In the genomic region with DNA sequence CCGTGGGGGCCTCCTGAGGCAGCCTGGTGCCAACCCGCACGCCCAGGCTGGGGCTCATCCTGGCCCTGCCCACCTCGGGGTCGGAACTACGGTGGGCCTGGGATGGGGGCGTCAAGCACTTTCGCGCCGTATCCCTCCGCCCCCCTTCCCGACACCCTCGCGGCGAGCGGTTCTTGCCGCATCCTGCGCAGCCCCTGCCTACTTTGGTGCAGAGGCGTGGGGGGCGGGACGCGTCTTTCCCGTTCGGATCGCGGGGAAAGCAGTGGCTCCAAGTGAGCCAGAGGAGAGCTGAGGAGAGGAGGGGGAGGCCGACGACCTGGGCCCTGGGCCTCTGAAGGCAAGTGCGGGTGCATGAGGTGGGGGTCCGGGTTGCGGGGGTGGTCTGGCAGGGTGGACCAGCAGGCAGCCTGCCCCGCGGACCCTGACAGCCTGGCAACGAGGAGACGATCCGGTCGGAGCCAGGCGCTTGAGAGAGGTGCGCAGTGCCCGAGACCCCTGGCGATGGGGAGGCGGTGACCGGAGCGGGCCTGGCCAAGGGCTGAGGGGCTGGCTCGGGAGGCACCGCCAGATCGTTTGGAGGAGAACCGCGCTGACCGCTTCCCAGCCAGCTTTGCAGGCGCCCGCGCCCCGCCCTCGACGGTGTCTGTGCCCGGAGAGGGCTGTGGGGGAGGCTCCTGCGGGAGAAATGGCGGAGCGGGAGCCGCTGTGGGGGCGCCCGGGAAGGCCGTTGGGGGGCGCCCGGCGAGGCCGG, we compare ENCODE assay signal across 8 cellular contexts. TPM values are rescaled to one million over a fixed set of nuclear protein-coding genes. Genes with fewer than 3 reads are reported as not detected.
DNase-seq lines count a peak whose midpoint lies in the region; ATAC-seq and TF ChIP-seq lines count a peak whose summit lies in the region.

A gene (plus strand): TSS at position 233 of the 751 bp plus-strand sequence. CDS start 2,422 bp downstream, outside the sequence.

- H3K36me3 ChIP-seq in spleen: no peaks in the 10 kb centered on the region

- intact Hi-C loops in dendritic cell treated with granulocyte-macrophage colony-stimulating factor and Interleukin-4, amounts not matched to agents 40 ng/mL and 50 ng/mL, for 4 days (cut with micrococcal nuclease): no loop called here
- intact Hi-C loops in left colon (cut with DNase I, micrococcal nuclease) (no loop called here), spleen (cut with DNase I; ENCODE audit: low total_unique reads) (loop anchor here (10.0 kb wide), 1 partner anchor 58 kb away; a partner anchor contains a TSS)

- H3K4me1 Mint-ChIP-seq in T-cell: peaks cover 18 to 34% (median 27%) of the 10 kb centered on the region in 3 donors
- H3K4me1 Mint-ChIP-seq in dendritic cell treated with granulocyte-macrophage colony-stimulating factor and Interleukin-4, amounts not matched to agents 40 ng/mL and 50 ng/mL, for 4 days (ENCODE audit: low read depth): peaks cover 5% of the 10 kb centered on the region

- H3K9me3 Mint-ChIP-seq in T-cell: no peaks in the 10 kb centered on the region
- no peaks in the 10 kb centered on the region for H3K9me3 Mint-ChIP-seq in dendritic cell treated with granulocyte-macrophage colony-stimulating factor and Interleukin-4, amounts not matched to agents 40 ng/mL and 50 ng/mL, for 4 days

- peak within 1 kb of the TSS in 7 of 8 donors; percentile 63 to 79 (median 75) for H3K27ac ChIP-seq in spleen

- peaks cover 6 to 15% of the 10 kb centered on the region in 2 donors for H3K27me3 Mint-ChIP-seq in T-cell
- H3K27me3 Mint-ChIP-seq in dendritic cell treated with granulocyte-macrophage colony-stimulating factor and Interleukin-4, amounts not matched to agents 40 ng/mL and 50 ng/mL, for 4 days: peaks cover 47% of the 10 kb centered on the region

- WGBS in spleen, 5 donors: 0 to 45% (median 1%) methylated on average over 8 to 68 of the region's 68 CpGs

- no peaks in the 10 kb centered on the region for H3K9me3 ChIP-seq in spleen

- peak within 1 kb of the TSS; percentile 24 to 72 (median 44) for H3K4me3 ChIP-seq in spleen

- no peak for TF ChIP-seq CTCF in spleen (IDR thresholded peaks at IDR 0.05 in 8 of 11, conservative IDR thresholded peaks at IDR 0.05 in 3 of 11)
- no peak for TF ChIP-seq CTCF in GM20000 (IDR thresholded peaks at IDR 0.05; ENCODE audit: extremely low read depth, missing control alignments)

- peak; percentile 53 for ATAC-seq in GM18511 (IDR thresholded peaks at IDR 0.05; ENCODE audit: unreplicated experiment)
- ATAC-seq in T-cell (replicated peaks in 1 of 4): peak; percentile 48 to 66 (median 61)
- ATAC-seq in left colon: peak; percentile 87
- ATAC-seq in GM18870 (IDR thresholded peaks at IDR 0.05; ENCODE audit: unreplicated experiment): no peak

- DNase-seq in ACHN: peak; percentile 25
- peak in 12 of 34 experiments; percentile 6 to 28 (median 19) for DNase-seq in T-cell
- DNase-seq in left colon: peak; percentile 29 to 55
- DNase-seq in spleen: peak; percentile 84
- DNase-seq in GM20000 (ENCODE audit: low spot score): no peak

- CTCF ChIA-PET in T-cell (lab: Charles Lee): no interaction called here

- in situ Hi-C loops in ACHN (cut with HindIII; ENCODE audit: low pct_ligation_motif_present, low pct_unique_long_range_greater_than_20kb, low sequenced_read_pairs): no loop called here

- H3K27me3 ChIP-seq in spleen (replicated peaks in 1 of 7): peaks cover 0 to 19% (median 11%) of the 10 kb centered on the region in 7 donors

- POLR2A ChIA-PET in T-cell (lab: Charles Lee): no interaction called here

- no peak for TF ChIP-seq POLR2A in spleen (IDR thresholded peaks at IDR 0.05)

- H3K4me3 Mint-ChIP-seq in T-cell: peak within 1 kb of the TSS; percentile 79 to 88 (median 81)
- peak within 1 kb of the TSS; percentile 76 for H3K4me3 Mint-ChIP-seq in dendritic cell treated with granulocyte-macrophage colony-stimulating factor and Interleukin-4, amounts not matched to agents 40 ng/mL and 50 ng/mL, for 4 days

- H3K4me1 ChIP-seq in spleen: peaks cover 0 to 8% (median 0%) of the 10 kb centered on the region in 6 donors

- H3K27ac Mint-ChIP-seq in T-cell: peak within 1 kb of the TSS in 1 of 2 donors; percentile 72
- no peak within 1 kb of the TSS for H3K27ac Mint-ChIP-seq in dendritic cell treated with granulocyte-macrophage colony-stimulating factor and Interleukin-4, amounts not matched to agents 40 ng/mL and 50 ng/mL, for 4 days

- no peaks in the 10 kb centered on the region for H3K36me3 Mint-ChIP-seq in T-cell
- H3K36me3 Mint-ChIP-seq in dendritic cell treated with granulocyte-macrophage colony-stimulating factor and Interleukin-4, amounts not matched to agents 40 ng/mL and 50 ng/mL, for 4 days (ENCODE audit: low read depth): no peaks in the 10 kb centered on the region

RNA-seq across cellular contexts. Expression of the gene that starts here (rescaled TPM):
- total RNA-seq in T-cell (1 to 10 TPM; 1.3 to 3.1 (median 1.4) TPM), left colon (1 to 10 TPM; 1.5 to 4.4 TPM), spleen (10 to 100 TPM in 4 of 7 donors, 1 to 10 TPM in 3; 6.9 to 14.5 (median 10.3) TPM)
- 1 to 10 TPM; 1.7 to 4.4 (median 2.0) TPM for polyA plus RNA-seq in spleen
